In genomic region chr3:83457516-83457915, GRCh38 we compare ENCODE assay signal across 24 cellular contexts.
"Had no signal": no experiment of that assay in that cellular context is flagged by ENCODE, and none has a peak within 500 bp of the region (broad histone marks: within the 10 kb centered on the region; RNA-seq: fewer than 3 reads in every experiment).

No MANE protein-coding gene starts in this region.

- H3K4me1 Mint-ChIP-seq: activated CD4-positive, alpha-beta T cell treated with anti-CD3 and anti-CD28 coated beads, Interleukin-2, amount 10 ng/mL, durations not matched to agents 24 days and 14 days; activated naive CD8-positive, alpha-beta T cell treated with anti-CD3 and anti-CD28 coated beads, Interleukin-2, amount 10 ng/mL, durations not matched to agents 7 days and 5 days; naive B cell had no signal

- H3K36me3 ChIP-seq: colonic mucosa, left lung, sigmoid colon, tibial nerve, uterus had no signal

- H3K4me1 ChIP-seq: body of pancreas, colonic mucosa, foreskin keratinocyte, left lung, tibial nerve, uterus had no signal

- H3K9me3 ChIP-seq: body of pancreas, colonic mucosa, left lung, sigmoid colon, tibial nerve, uterus had no signal

- H3K4me3 Mint-ChIP-seq: activated CD4-positive, alpha-beta T cell treated with anti-CD3 and anti-CD28 coated beads, Interleukin-2, amount 10 ng/mL, durations not matched to agents 24 days and 14 days; activated CD8-positive, alpha-beta T cell treated with anti-CD3 and anti-CD28 coated beads for 36 hours; activated naive CD8-positive, alpha-beta T cell treated with anti-CD3 and anti-CD28 coated beads, Interleukin-2, amount 10 ng/mL, durations not matched to agents 7 days and 5 days; activated T-cell treated with anti-CD3 and anti-CD28 coated beads, Interleukin-2, amount 50 U/mL, for 24 hours; endodermal cell; naive B cell had no signal

- DNase-seq: activated CD4-positive, alpha-beta T cell treated with anti-CD3 and anti-CD28 coated beads, Interleukin-2, amount 10 ng/mL, durations not matched to agents 24 days and 14 days; activated CD8-positive, alpha-beta T cell treated with anti-CD3 and anti-CD28 coated beads for 36 hours; activated naive CD4-positive, alpha-beta T cell treated with Interleukin-2 at 50 U/mL for 16 hours; activated naive CD8-positive, alpha-beta T cell treated with anti-CD3 and anti-CD28 coated beads, Interleukin-2, amount 10 ng/mL, durations not matched to agents 7 days and 5 days; activated T-cell treated with anti-CD3 and anti-CD28 coated beads, Interleukin-2, amount 50 U/mL, for 24 hours; amygdala; body of pancreas; caudate nucleus; colonic mucosa; foreskin keratinocyte; kidney; left lung; mammary epithelial cell; mucosa of descending colon; naive B cell; sigmoid colon; stimulated activated CD4-positive, alpha-beta T cell treated with anti-CD3 and anti-CD28 coated beads, Interleukin-1b, Interleukin-23, amount 100 ng/mL, for 48 hours; stimulated activated naive CD8-positive, alpha-beta T cell treated with anti-CD3 and anti-CD28 coated beads, Interleukin-15, Interleukin-2, amounts not matched to agents 100 U/mL and 50 U/mL, for 24 hours; substantia nigra; T1000; uterus had no signal

- H3K27ac Mint-ChIP-seq: activated CD4-positive, alpha-beta T cell treated with anti-CD3 and anti-CD28 coated beads, Interleukin-2, amount 10 ng/mL, durations not matched to agents 24 days and 14 days; activated CD8-positive, alpha-beta T cell treated with anti-CD3 and anti-CD28 coated beads for 36 hours; activated naive CD8-positive, alpha-beta T cell treated with anti-CD3 and anti-CD28 coated beads, Interleukin-2, amount 10 ng/mL, durations not matched to agents 7 days and 5 days; activated T-cell treated with anti-CD3 and anti-CD28 coated beads, Interleukin-2, amount 50 U/mL, for 24 hours; activated T-helper 2 cell treated with anti-CD3 and anti-CD28 coated beads, Interferon-gamma antibody, Interleukin-2, Interleukin-4, amounts not matched to agents 10 μg/mL and 5 μg/mL and 100 μg/mL, durations not matched to agents 14 hours and 24 hours and 36 hours; endodermal cell; naive B cell had no signal

- H3K36me3 Mint-ChIP-seq: activated naive CD8-positive, alpha-beta T cell treated with anti-CD3 and anti-CD28 coated beads, Interleukin-2, amount 10 ng/mL, durations not matched to agents 7 days and 5 days; naive B cell had no signal

- FAIRE-seq: kidney had no signal

- H3K4me3 ChIP-seq: body of pancreas, colonic mucosa, left lung, mucosa of descending colon, sigmoid colon, tibial nerve, uterus had no signal

- H3K27me3 ChIP-seq: body of pancreas, colonic mucosa, foreskin keratinocyte, left lung, sigmoid colon, tibial nerve, uterus had no signal

- H3K27me3 Mint-ChIP-seq: activated CD4-positive, alpha-beta T cell treated with anti-CD3 and anti-CD28 coated beads, Interleukin-2, amount 10 ng/mL, durations not matched to agents 24 days and 14 days; activated CD8-positive, alpha-beta T cell treated with anti-CD3 and anti-CD28 coated beads for 36 hours; activated naive CD8-positive, alpha-beta T cell treated with anti-CD3 and anti-CD28 coated beads, Interleukin-2, amount 10 ng/mL, durations not matched to agents 7 days and 5 days; activated T-cell treated with anti-CD3 and anti-CD28 coated beads, Interleukin-2, amount 50 U/mL, for 24 hours; naive B cell had no signal

- H3K27ac ChIP-seq: body of pancreas, colonic mucosa, foreskin keratinocyte, left lung, sigmoid colon, tibial nerve, uterus had no signal

- H3K9me3 Mint-ChIP-seq: activated CD4-positive, alpha-beta T cell treated with anti-CD3 and anti-CD28 coated beads, Interleukin-2, amount 10 ng/mL, durations not matched to agents 24 days and 14 days; activated naive CD8-positive, alpha-beta T cell treated with anti-CD3 and anti-CD28 coated beads, Interleukin-2, amount 10 ng/mL, durations not matched to agents 7 days and 5 days had no signal
